ENCODE assay signal across 26 cellular contexts in genomic region chr13:98308525-98308911, GRCh38.
A peak's percentile ranks its signal among the peaks of the same experiment; 100 is the strongest.
DNase-seq lines count a peak whose midpoint lies in the region; ATAC-seq, FAIRE-seq and TF ChIP-seq lines count a peak whose summit lies in the region.
"Had no signal": no experiment of that assay in that cellular context is flagged by ENCODE, and none has a peak within 500 bp of the region (broad histone marks: within the 10 kb centered on the region; RNA-seq: fewer than 3 reads in every experiment).

No MANE protein-coding gene starts in this region.

- H3K4me1 Mint-ChIP-seq in nephron progenitor cell, result peaks cover 82% of the 10 kb centered on the region
- H3K4me1 Mint-ChIP-seq: activated CD4-positive, alpha-beta T cell treated with anti-CD3 and anti-CD28 coated beads for 36 hours; naive thymus-derived CD4-positive, alpha-beta T cell had no signal

- H3K27ac Mint-ChIP-seq in nephron progenitor cell, result peak overlapping the region; percentile 98
- H3K27ac Mint-ChIP-seq: activated CD4-positive, alpha-beta T cell treated with anti-CD3 and anti-CD28 coated beads for 36 hours; activated T-cell treated with anti-CD3 and anti-CD28 coated beads, Interleukin-2, amount 50 U/mL, for 24 hours; effector memory CD8-positive, alpha-beta T cell; naive thymus-derived CD4-positive, alpha-beta T cell; T-helper 1 cell treated with Interleukin-12 subunit alpha and Interleukin-12 subunit beta and Interleukin-4 antibody, amounts not matched to agents 30 μg/mL and 1 μg/mL, for 36 hours had no signal

- no peak for DNase-seq in left ventricle myocardium inferior
- no peak for DNase-seq in left ventricle myocardium superior
- DNase-seq in kidney, result no peak
- DNase-seq in nephron progenitor cell, result no peak
- no peak for DNase-seq in vagina (ENCODE audit: extremely low spot score in 2 of 2)
- no peak for DNase-seq in stimulated activated naive CD8-positive, alpha-beta T cell treated with anti-CD3 and anti-CD28 coated beads, Interleukin-15, Interleukin-2, amounts not matched to agents 100 U/mL and 50 U/mL, for 24 hours
- DNase-seq in DMS153 (lab: John Stamatoyannopoulos, UW), result no peak
- DNase-seq: activated CD4-positive, alpha-beta T cell treated with anti-CD3 and anti-CD28 coated beads for 36 hours; activated CD8-positive, alpha-beta memory T cell treated with anti-CD3 and anti-CD28 coated beads for 24 hours; activated T-cell treated with anti-CD3 and anti-CD28 coated beads, Interleukin-2, amount 50 U/mL, for 24 hours; COR-L47; DND-41; effector memory CD8-positive, alpha-beta T cell; foreskin melanocyte; GOT3; naive thymus-derived CD4-positive, alpha-beta T cell; NCI-H2171 treated with DMSO at 0.1 percent for 48 hours; NCI-H526 had no signal

- intact Hi-C loops in left ventricle myocardium inferior (cut with micrococcal nuclease) (no loop called here), left ventricle myocardium superior (cut with micrococcal nuclease) (no loop called here), kidney (cut with DNase I) (no loop called here), vagina (cut with DNase I) (no loop called here)

- no peak for ATAC-seq in left ventricle myocardium superior
- no peak for ATAC-seq in stimulated activated naive CD8-positive, alpha-beta T cell treated with anti-CD3 and anti-CD28 coated beads, Interleukin-15, Interleukin-2, amounts not matched to agents 100 U/mL and 50 U/mL, for 24 hours
- ATAC-seq in HG02938 (IDR thresholded peaks at IDR 0.05; ENCODE audit: unreplicated experiment), result no peak
- ATAC-seq: activated CD4-positive, alpha-beta T cell treated with anti-CD3 and anti-CD28 coated beads for 36 hours; effector memory CD8-positive, alpha-beta T cell; esophagus mucosa; naive thymus-derived CD4-positive, alpha-beta T cell had no signal

- H3K36me3 Mint-ChIP-seq in nephron progenitor cell (ENCODE audit: low read depth), result peaks cover 44% of the 10 kb centered on the region
- H3K36me3 Mint-ChIP-seq: naive thymus-derived CD4-positive, alpha-beta T cell had no signal

- H3K27ac ChIP-seq in left ventricle myocardium inferior (replicated peaks) (peak overlapping the region; percentile 65), kidney (ENCODE audit: low read depth in 2 of 2, low read length in 2 of 2) (peak overlapping the region; percentile 85 to 88), vagina (peak overlapping the region; percentile 62)
- H3K27ac ChIP-seq: KMS-11, parathyroid adenoma had no signal

- TF ChIP-seq POLR2A in vagina (IDR thresholded peaks at IDR 0.05), result no peak

- no peak for FAIRE-seq in kidney (lab: Jason Lieb, UNC)
- FAIRE-seq: A204.1, islet of Langerhans had no signal

- H3K4me1 ChIP-seq in left ventricle myocardium inferior (peaks cover 25% of the 10 kb centered on the region), kidney (ENCODE audit: control insufficient read depth in 1 of 2, insufficient read depth in 1 of 2, low read depth in 1 of 2, low read length in 2 of 2) (peaks cover 21 to 39% of the 10 kb centered on the region in 2 donors), vagina (peaks cover 11% of the 10 kb centered on the region)
- H3K4me1 ChIP-seq: parathyroid adenoma had no signal

- peaks cover 3% of the 10 kb centered on the region for H3K27me3 Mint-ChIP-seq in nephron progenitor cell (ENCODE audit: low read depth, poor library complexity)
- H3K27me3 Mint-ChIP-seq: brain had no signal

- TF ChIP-seq CTCF in left ventricle myocardium inferior (IDR thresholded peaks at IDR 0.05; ENCODE audit: borderline replicate concordance) (no peak), kidney (IDR thresholded peaks at IDR 0.05; ENCODE audit: borderline replicate concordance, extremely low read depth, insufficient read depth) (no peak), nephron progenitor cell (IDR thresholded peaks at IDR 0.05) (no peak), vagina (IDR thresholded peaks at IDR 0.05) (no peak)

- H3K9ac ChIP-seq in kidney (ENCODE audit: low read length in 2 of 2), result peak overlapping the region; percentile 2
- H3K9ac ChIP-seq: KMS-11, parathyroid adenoma had no signal

- H3K4me3 ChIP-seq in left ventricle myocardium inferior (peak overlapping the region; percentile 17), kidney (ENCODE audit: low read length in 2 of 2) (no peak overlapping the region), vagina (no peak overlapping the region)

- H3K27me3 ChIP-seq in left ventricle myocardium inferior (ENCODE audit: low read depth), result no peaks in the 10 kb centered on the region
- no peaks in the 10 kb centered on the region for H3K27me3 ChIP-seq in vagina

- no peaks in the 10 kb centered on the region for H3K9me3 ChIP-seq in left ventricle myocardium inferior (replicated peaks)
- no peaks in the 10 kb centered on the region for H3K9me3 ChIP-seq in kidney (ENCODE audit: control insufficient read depth in 1 of 2, low read length in 2 of 2)
- H3K9me3 ChIP-seq in vagina, result no peaks in the 10 kb centered on the region

- H3K36me3 ChIP-seq in left ventricle myocardium inferior, result no peaks in the 10 kb centered on the region
- H3K36me3 ChIP-seq in kidney (ENCODE audit: control insufficient read depth in 1 of 2, insufficient read depth in 2 of 2, low read length in 2 of 2), result no peaks in the 10 kb centered on the region
- no peaks in the 10 kb centered on the region for H3K36me3 ChIP-seq in vagina

- peaks cover 11% of the 10 kb centered on the region for H3K9me3 Mint-ChIP-seq in nephron progenitor cell
- H3K9me3 Mint-ChIP-seq: activated T-cell treated with anti-CD3 and anti-CD28 coated beads, Interleukin-2, amount 50 U/mL, for 24 hours; effector memory CD8-positive, alpha-beta T cell; naive thymus-derived CD4-positive, alpha-beta T cell; T-helper 1 cell treated with Interleukin-12 subunit alpha and Interleukin-12 subunit beta and Interleukin-4 antibody, amounts not matched to agents 30 μg/mL and 1 μg/mL, for 36 hours had no signal

- no peak overlapping the region for H3K4me3 Mint-ChIP-seq in nephron progenitor cell
- H3K4me3 Mint-ChIP-seq: activated CD4-positive, alpha-beta T cell treated with anti-CD3 and anti-CD28 coated beads for 36 hours; activated T-cell treated with anti-CD3 and anti-CD28 coated beads, Interleukin-2, amount 50 U/mL, for 24 hours; brain; effector memory CD8-positive, alpha-beta T cell; T-helper 1 cell treated with Interleukin-12 subunit alpha and Interleukin-12 subunit beta and Interleukin-4 antibody, amounts not matched to agents 30 μg/mL and 1 μg/mL, for 36 hours had no signal
